10 cellular contexts compared by ENCODE assay signal in the genomic region with DNA sequence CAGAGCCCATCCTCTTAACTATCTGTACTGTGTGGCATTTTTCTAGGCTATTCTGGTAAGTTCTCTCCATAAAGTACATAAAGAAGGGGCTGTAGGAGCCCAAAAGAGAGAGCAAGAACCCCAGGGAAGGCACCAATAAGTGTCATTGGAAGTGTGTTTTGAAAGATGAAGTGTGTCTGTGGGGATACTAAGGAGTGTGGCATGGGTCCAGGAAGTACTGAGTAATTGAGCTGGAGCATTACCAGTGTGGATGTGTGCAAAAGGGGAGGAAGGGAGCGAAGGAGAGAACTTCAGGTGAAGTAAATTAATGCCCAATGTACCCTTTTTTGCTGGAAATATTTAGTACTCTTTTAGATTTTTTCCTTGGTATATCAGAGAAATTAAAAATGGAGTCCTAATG.
DNase-seq lines count a peak whose midpoint lies in the region; TF ChIP-seq lines count a peak whose summit lies in the region.
"Had no signal": no experiment of that assay in that cellular context is flagged by ENCODE, and none has a peak within 500 bp of the region (broad histone marks: within the 10 kb centered on the region; RNA-seq: fewer than 3 reads in every experiment).

No MANE protein-coding gene starts in this region.

- no peak for DNase-seq in CD14-positive monocyte (ENCODE audit: low spot score)
- peak; percentile 44 for DNase-seq in mesenchymal stem cell
- DNase-seq in posterior cingulate gyrus, result no peak
- no peak for DNase-seq in neuronal stem cell (ENCODE audit: low spot score)
- DNase-seq in GM20000 (ENCODE audit: low spot score), result no peak
- DNase-seq in coronary artery (ENCODE audit: low spot score), result no peak
- DNase-seq: GDM1, NCI-H2227 treated with DMSO at 0.1 percent for 48 hours had no signal

- peaks cover 57% of the 10 kb centered on the region for H3K4me1 ChIP-seq in HUES48 (ENCODE audit: control insufficient read depth, insufficient read depth, low read length)
- peaks cover 3% of the 10 kb centered on the region for H3K4me1 ChIP-seq in mesenchymal stem cell (ENCODE audit: control insufficient read depth, insufficient read depth, low read depth, low read length)
- no peaks in the 10 kb centered on the region for H3K4me1 ChIP-seq in neuronal stem cell (ENCODE audit: control insufficient read depth in 2 of 2, insufficient read depth in 1 of 2, low read depth in 1 of 2, low read length in 2 of 2)

- H3K14ac ChIP-seq in mesenchymal stem cell (ENCODE audit: low read length in 2 of 2), result no peak overlapping the region
- no peak overlapping the region for H3K14ac ChIP-seq in neuronal stem cell (ENCODE audit: low read length)

- intact Hi-C loops in CD14-positive monocyte (cut with micrococcal nuclease), result no loop called here
- intact Hi-C loops in posterior cingulate gyrus (cut with DNase I), result no loop called here

- H3K4me3 ChIP-seq in HUES48 (ENCODE audit: low read depth, low read length), result no peak overlapping the region
- H3K4me3 ChIP-seq in mesenchymal stem cell (ENCODE audit: insufficient read depth in 1 of 2, low read depth in 1 of 2, low read length in 2 of 2), result no peak overlapping the region
- no peak overlapping the region for H3K4me3 ChIP-seq in neuronal stem cell (ENCODE audit: low read length in 2 of 2)
- H3K4me3 ChIP-seq in coronary artery, result no peak overlapping the region

- H3K4me3 Mint-ChIP-seq in CD14-positive monocyte (no peak overlapping the region), brain (no peak overlapping the region)

- H4K8ac ChIP-seq in mesenchymal stem cell (ENCODE audit: low read length) (no peak overlapping the region), neuronal stem cell (ENCODE audit: low read depth, low read length) (no peak overlapping the region)

- H4K91ac ChIP-seq in mesenchymal stem cell (ENCODE audit: low read length), result no peak overlapping the region
- no peak overlapping the region for H4K91ac ChIP-seq in neuronal stem cell (ENCODE audit: low read depth, low read length, poor library complexity)

- no peak overlapping the region for H2AFZ ChIP-seq in mesenchymal stem cell (ENCODE audit: low read depth, low read length)
- H2AFZ ChIP-seq in neuronal stem cell (ENCODE audit: low read length), result no peak overlapping the region

- H3K27me3 ChIP-seq in HUES48 (ENCODE audit: control insufficient read depth, insufficient read depth, low read length) (no peaks in the 10 kb centered on the region), mesenchymal stem cell (ENCODE audit: control insufficient read depth in 1 of 2, insufficient read depth in 1 of 2, low read length in 2 of 2) (no peaks in the 10 kb centered on the region), neuronal stem cell (ENCODE audit: control insufficient read depth in 3 of 3, insufficient read depth in 3 of 3, low read depth in 1 of 3, low read length in 3 of 3) (no peaks in the 10 kb centered on the region)

- H3K23ac ChIP-seq in mesenchymal stem cell (ENCODE audit: low read length in 2 of 2) (no peak overlapping the region), neuronal stem cell (ENCODE audit: low read depth, low read length, poor library complexity) (no peak overlapping the region)

- TF ChIP-seq CTCF in CD14-positive monocyte (IDR thresholded peaks at IDR 0.05) (no peak), brain (conservative IDR thresholded peaks at IDR 0.05) (no peak), GM20000 (IDR thresholded peaks at IDR 0.05; ENCODE audit: extremely low read depth, missing control alignments) (no peak), coronary artery (IDR thresholded peaks at IDR 0.05) (no peak)

- 85% methylated on average over 1 of the region's 1 CpG for WGBS in mesenchymal stem cell
- no CpG with 5 or more reads among the region's 1 CpG for WGBS in neuronal stem cell (ENCODE audit: extremely low coverage in 2 of 2, insufficient read length in 2 of 2, insufficient replicate concordance in 1 of 2), 2 donors

- no peak overlapping the region for H2BK120ac ChIP-seq in mesenchymal stem cell (ENCODE audit: low read depth, low read length)
- no peak overlapping the region for H2BK120ac ChIP-seq in neuronal stem cell (ENCODE audit: low read depth, low read length)

- H3K4me1 Mint-ChIP-seq in CD14-positive monocyte (peaks cover 38% of the 10 kb centered on the region), brain (peaks cover 23% of the 10 kb centered on the region)

- H3K27ac Mint-ChIP-seq in CD14-positive monocyte (peak overlapping the region in 4 of 7 donors; percentile 2 to 67 (median 32)), brain (peak overlapping the region in 3 of 5 experiments; percentile 0 to 63 (median 7))

- no peak overlapping the region for H3K4ac ChIP-seq in mesenchymal stem cell (ENCODE audit: low read depth in 1 of 2, low read length in 2 of 2)
- H3K4ac ChIP-seq in neuronal stem cell (ENCODE audit: low read length), result no peak overlapping the region

- H3K4me2 ChIP-seq in mesenchymal stem cell (ENCODE audit: low read length, poor library complexity, severe bottlenecking) (no peak overlapping the region), neuronal stem cell (ENCODE audit: insufficient read depth, low read length, poor library complexity, severe bottlenecking) (no peak overlapping the region)

- H3K18ac ChIP-seq in mesenchymal stem cell (ENCODE audit: low read depth in 1 of 2, low read length in 2 of 2) (no peak overlapping the region), neuronal stem cell (ENCODE audit: low read length) (no peak overlapping the region)

- H2BK12ac ChIP-seq in mesenchymal stem cell (ENCODE audit: low read length in 2 of 2), result no peak overlapping the region
- H2BK12ac ChIP-seq in neuronal stem cell (ENCODE audit: low read length), result no peak overlapping the region

- H3K27ac ChIP-seq in HUES48 (ENCODE audit: low read depth, low read length) (no peak overlapping the region), mesenchymal stem cell (ENCODE audit: low read length, poor library complexity, severe bottlenecking) (peak overlapping the region; percentile 11), neuronal stem cell (replicated peaks; ENCODE audit: low read length) (no peak overlapping the region), coronary artery (no peak overlapping the region)

- H2BK15ac ChIP-seq in mesenchymal stem cell (ENCODE audit: low read depth, poor library complexity, severe bottlenecking) (no peak overlapping the region), neuronal stem cell (ENCODE audit: low read length) (no peak overlapping the region)

- H3K36me3 Mint-ChIP-seq in CD14-positive monocyte (peaks cover 39 to 48% of the 10 kb centered on the region in 2 donors), brain (peaks cover 29% of the 10 kb centered on the region)

- H3K9me3 ChIP-seq in HUES48 (ENCODE audit: control insufficient read depth, insufficient read depth, low read length) (no peaks in the 10 kb centered on the region), mesenchymal stem cell (ENCODE audit: control insufficient read depth, low read length) (no peaks in the 10 kb centered on the region), neuronal stem cell (replicated peaks in 1 of 2; ENCODE audit: control insufficient read depth in 2 of 2, insufficient read depth in 1 of 2, low read depth in 1 of 2, low read length in 2 of 2) (peaks cover 0 to 4% of the 10 kb centered on the region in 2 donors)

- H3K9me3 Mint-ChIP-seq in CD14-positive monocyte (peaks cover 0 to 5% (median 3%) of the 10 kb centered on the region in 7 donors), brain (peaks cover 0 to 6% (median 3%) of the 10 kb centered on the region in 5 experiments)

- H3K27me3 Mint-ChIP-seq in CD14-positive monocyte (ENCODE audit: low read depth in 3 of 3) (no peaks in the 10 kb centered on the region), brain (no peaks in the 10 kb centered on the region)

- no peaks in the 10 kb centered on the region for H3K36me3 ChIP-seq in HUES48 (ENCODE audit: control insufficient read depth, insufficient read depth, low read length)
- H3K36me3 ChIP-seq in mesenchymal stem cell (ENCODE audit: control insufficient read depth in 1 of 2, insufficient read depth in 2 of 2, low read depth in 1 of 2, low read length in 2 of 2), result no peaks in the 10 kb centered on the region
- peaks cover 0 to 9% of the 10 kb centered on the region in 2 donors for H3K36me3 ChIP-seq in neuronal stem cell (replicated peaks in 1 of 2; ENCODE audit: control insufficient read depth in 2 of 2, insufficient read depth in 2 of 2, low read length in 2 of 2)

- H3K79me1 ChIP-seq in mesenchymal stem cell (replicated peaks; ENCODE audit: low read length, poor library complexity, severe bottlenecking) (peaks cover 4% of the 10 kb centered on the region), neuronal stem cell (ENCODE audit: low read depth, low read length) (no peaks in the 10 kb centered on the region)

- no peak overlapping the region for H2BK5ac ChIP-seq in mesenchymal stem cell (ENCODE audit: low read depth, low read length, poor library complexity, severe bottlenecking)
- no peak overlapping the region for H2BK5ac ChIP-seq in neuronal stem cell (ENCODE audit: low read length)

- H3K9ac ChIP-seq in HUES48 (ENCODE audit: low read depth, low read length) (0 out of 2 replicates have a peak overlapping the region, but pooled peaks have one; percentile 39), mesenchymal stem cell (ENCODE audit: low read length) (peak overlapping the region; percentile 19), neuronal stem cell (ENCODE audit: low read depth, low read length, poor library complexity) (no peak overlapping the region)

- peak overlapping the region; percentile 27 for H2AK5ac ChIP-seq in mesenchymal stem cell (ENCODE audit: low read length, severe bottlenecking)
- no peak overlapping the region for H2AK5ac ChIP-seq in neuronal stem cell (ENCODE audit: low read depth, low read length)
